In genomic region chr6:167341038-167341613, GRCh38 we compare ENCODE assay signal across 1 cellular context.
A peak's percentile ranks its signal among the peaks of the same experiment; 100 is the strongest.
TF ChIP-seq lines count a peak whose summit lies in the region.

No MANE protein-coding gene starts in this region.

TF ChIP-seq in HepG2, 621 proteins besides CTCF, POLR2A, EP300 and RAD21 (continued from another document and continues in another):
- TF ChIP-seq ZNF512 (CRISPR knock-in tag; IDR thresholded peaks at IDR 0.05) (no peak), HDAC1 (CRISPR knock-in tag; IDR thresholded peaks at IDR 0.05) (0 out of 2 replicates have a peak, but pooled peaks have one; percentile 14), ZNF33A (CRISPR knock-in tag; IDR thresholded peaks at IDR 0.05; ENCODE audit: borderline replicate concordance) (no peak), PRDM15 (CRISPR knock-in tag; IDR thresholded peaks at IDR 0.05) (no peak), JUN (CRISPR knock-in tag; IDR thresholded peaks at IDR 0.05) (no peak), HOXD1 (CRISPR knock-in tag; IDR thresholded peaks at IDR 0.05) (no peak), ZNF343 (CRISPR knock-in tag; IDR thresholded peaks at IDR 0.05) (0 out of 2 replicates have a peak, but pooled peaks have one; percentile 63), ZNF205 (CRISPR knock-in tag; IDR thresholded peaks at IDR 0.05) (no peak), MXD4 (CRISPR knock-in tag; IDR thresholded peaks at IDR 0.05) (no peak), ZNF30 (CRISPR knock-in tag; IDR thresholded peaks at IDR 0.05) (no peak), ZFP36 (IDR thresholded peaks at IDR 0.05; ENCODE audit: borderline replicate concordance, low read depth, low read length, partially characterized antibody) (no peak), MAX (IDR thresholded peaks at IDR 0.05) (0 out of 2 replicates have a peak, but pooled peaks have one; percentile 27), BRF2 (CRISPR knock-in tag; IDR thresholded peaks at IDR 0.05) (no peak), ZNF7 (CRISPR knock-in tag; IDR thresholded peaks at IDR 0.05) (no peak), TFDP1 (CRISPR knock-in tag; IDR thresholded peaks at IDR 0.05; ENCODE audit: borderline replicate concordance) (no peak), THAP9 (CRISPR knock-in tag; IDR thresholded peaks at IDR 0.05; ENCODE audit: borderline replicate concordance) (0 out of 2 replicates have a peak, but pooled peaks have one; percentile 32), HHEX (CRISPR knock-in tag; IDR thresholded peaks at IDR 0.05) (no peak), ZNF878 (CRISPR knock-in tag; IDR thresholded peaks at IDR 0.05) (no peak), DRAP1 (CRISPR knock-in tag; IDR thresholded peaks at IDR 0.05) (no peak), TEF (CRISPR knock-in tag; IDR thresholded peaks at IDR 0.05) (no peak), MTA1 (CRISPR knock-in tag; IDR thresholded peaks at IDR 0.05; ENCODE audit: borderline replicate concordance) (peak; percentile 60), MAZ (IDR thresholded peaks at IDR 0.05; ENCODE audit: borderline replicate concordance, low read depth, low read length) (no peak), MAZ (CRISPR knock-in tag; IDR thresholded peaks at IDR 0.05; ENCODE audit: low read depth) (no peak), ZMYM2 (CRISPR knock-in tag; IDR thresholded peaks at IDR 0.05) (no peak), ARNT2 (CRISPR knock-in tag; IDR thresholded peaks at IDR 0.05; ENCODE audit: low read depth) (no peak), ZBTB20 (CRISPR knock-in tag; IDR thresholded peaks at IDR 0.05; ENCODE audit: borderline replicate concordance, low read depth) (0 out of 2 replicates have a peak, but pooled peaks have one; percentile 8), SNAPC5 (CRISPR knock-in tag; IDR thresholded peaks at IDR 0.05; ENCODE audit: borderline replicate concordance) (no peak), MYPOP (CRISPR knock-in tag; IDR thresholded peaks at IDR 0.05) (no peak), ZBTB39 (CRISPR knock-in tag; IDR thresholded peaks at IDR 0.05) (0 out of 2 replicates have a peak, but pooled peaks have one; percentile 27), ZBTB4 (CRISPR knock-in tag; IDR thresholded peaks at IDR 0.05; ENCODE audit: borderline replicate concordance) (peak; percentile 91; the same call in 1 of the 2 replicates)
